ENCODE assay signal across 8 cellular contexts in genomic region chr10:94546058-94546595, GRCh38. TPM values are rescaled to one million over a fixed set of nuclear protein-coding genes. Genes with fewer than 3 reads are reported as not detected.
A peak's percentile ranks its signal among the peaks of the same experiment; 100 is the strongest.
DNase-seq lines count a peak whose midpoint lies in the region; ATAC-seq and TF ChIP-seq lines count a peak whose summit lies in the region.

No MANE protein-coding gene starts in this region.

- no peaks in the 10 kb centered on the region for H3K9me3 Mint-ChIP-seq in activated CD4-positive, alpha-beta T cell treated with anti-CD3 and anti-CD28 coated beads, Interleukin-2, amount 10 ng/mL, durations not matched to agents 24 days and 14 days
- peaks cover 0 to 3% (median 0%) of the 10 kb centered on the region in 5 experiments for H3K9me3 Mint-ChIP-seq in brain
- no peaks in the 10 kb centered on the region for H3K9me3 Mint-ChIP-seq in stimulated activated naive CD8-positive, alpha-beta T cell treated with anti-CD3 and anti-CD28 coated beads, Interleukin-15, Interleukin-2, amounts not matched to agents 100 ng/mL and 50 ng/mL, for 24 hours

- TF ChIP-seq CTCF in brain (conservative IDR thresholded peaks at IDR 0.05): no peak

- no peak for DNase-seq in activated CD4-positive, alpha-beta T cell treated with anti-CD3 and anti-CD28 coated beads, Interleukin-2, amount 10 ng/mL, durations not matched to agents 24 days and 14 days
- no peak for DNase-seq in activated CD4-positive, alpha-beta T cell treated with anti-CD3 and anti-CD28 coated beads, Interleukin-2, amount 50 U/mL, for 4 hours
- DNase-seq in NCI-H748 treated with DMSO at 0.1 percent for 48 hours (lab: John Stamatoyannopoulos, UW) (peak; percentile 27), iris pigment epithelial cell (ENCODE audit: low read depth) (peak; percentile 24)

- H3K36me3 Mint-ChIP-seq in activated CD4-positive, alpha-beta T cell treated with anti-CD3 and anti-CD28 coated beads, Interleukin-2, amount 10 ng/mL, durations not matched to agents 24 days and 14 days (ENCODE audit: low read depth): peaks cover 24% of the 10 kb centered on the region
- H3K36me3 Mint-ChIP-seq in brain: no peaks in the 10 kb centered on the region
- H3K36me3 Mint-ChIP-seq in stimulated activated naive CD8-positive, alpha-beta T cell treated with anti-CD3 and anti-CD28 coated beads, Interleukin-15, Interleukin-2, amounts not matched to agents 100 ng/mL and 50 ng/mL, for 24 hours (ENCODE audit: low read depth): peaks cover 29% of the 10 kb centered on the region

- peaks cover 24% of the 10 kb centered on the region for H3K4me1 Mint-ChIP-seq in activated CD4-positive, alpha-beta T cell treated with anti-CD3 and anti-CD28 coated beads, Interleukin-2, amount 10 ng/mL, durations not matched to agents 24 days and 14 days
- peaks cover 27% of the 10 kb centered on the region for H3K4me1 Mint-ChIP-seq in brain
- H3K4me1 Mint-ChIP-seq in stimulated activated naive CD8-positive, alpha-beta T cell treated with anti-CD3 and anti-CD28 coated beads, Interleukin-15, Interleukin-2, amounts not matched to agents 100 ng/mL and 50 ng/mL, for 24 hours (ENCODE audit: low read depth): peaks cover 24% of the 10 kb centered on the region

- peaks cover 15% of the 10 kb centered on the region for H3K27me3 Mint-ChIP-seq in activated CD4-positive, alpha-beta T cell treated with anti-CD3 and anti-CD28 coated beads, Interleukin-2, amount 10 ng/mL, durations not matched to agents 24 days and 14 days
- H3K27me3 Mint-ChIP-seq in brain: peaks cover 16% of the 10 kb centered on the region
- H3K27me3 Mint-ChIP-seq in stimulated activated naive CD8-positive, alpha-beta T cell treated with anti-CD3 and anti-CD28 coated beads, Interleukin-15, Interleukin-2, amounts not matched to agents 100 ng/mL and 50 ng/mL, for 24 hours: peaks cover 12% of the 10 kb centered on the region

- H3K4me3 Mint-ChIP-seq in activated CD4-positive, alpha-beta T cell treated with anti-CD3 and anti-CD28 coated beads, Interleukin-2, amount 10 ng/mL, durations not matched to agents 24 days and 14 days: peak overlapping the region; percentile 98
- H3K4me3 Mint-ChIP-seq in brain: peak overlapping the region; percentile 92 to 99 (median 98)
- peak overlapping the region; percentile 99 for H3K4me3 Mint-ChIP-seq in stimulated activated naive CD8-positive, alpha-beta T cell treated with anti-CD3 and anti-CD28 coated beads, Interleukin-15, Interleukin-2, amounts not matched to agents 100 ng/mL and 50 ng/mL, for 24 hours

- ATAC-seq in HG02642 (IDR thresholded peaks at IDR 0.05; ENCODE audit: poor library complexity, unreplicated experiment) (peak; percentile 7), HG03025 (IDR thresholded peaks at IDR 0.05; ENCODE audit: low FRiP score, unreplicated experiment) (no peak)

- intact Hi-C loops in activated CD4-positive, alpha-beta T cell treated with anti-CD3 and anti-CD28 coated beads, Interleukin-2, amount 10 ng/mL, durations not matched to agents 24 days and 14 days (cut with micrococcal nuclease): loop anchor here (1.0 to 10.0 kb wide), 5 partner anchors 46 to 841 kb away; partner anchors contain the start of genes FRA10AC1 and SLC35G1

- H3K27ac Mint-ChIP-seq in activated CD4-positive, alpha-beta T cell treated with anti-CD3 and anti-CD28 coated beads, Interleukin-2, amount 10 ng/mL, durations not matched to agents 24 days and 14 days: peak overlapping the region; percentile 97
- H3K27ac Mint-ChIP-seq in brain: peak overlapping the region; percentile 82 to 95 (median 92)
- H3K27ac Mint-ChIP-seq in stimulated activated naive CD8-positive, alpha-beta T cell treated with anti-CD3 and anti-CD28 coated beads, Interleukin-15, Interleukin-2, amounts not matched to agents 100 ng/mL and 50 ng/mL, for 24 hours: peak overlapping the region; percentile 97

RNA-seq across cellular contexts. Expression of gene HELLS, which starts 0.5 kb away (rescaled TPM):
- total RNA-seq in activated CD4-positive, alpha-beta T cell treated with anti-CD3 and anti-CD28 coated beads, Interleukin-2, amount 10 ng/mL, durations not matched to agents 24 days and 14 days: 247 and 274 TPM in 2 replicates
- polyA plus RNA-seq in brain (ENCODE audit: insufficient read depth, low read depth, low replicate concordance): 3.4 TPM

Comparison
In these comparisons a context has a peak if more than half of its experiments do, and no peak if none do; other contexts are left out.
1. DNase-seq: peak in NCI-H748 treated with DMSO at 0.1 percent for 48 hours (single experiment) and iris pigment epithelial cell (single experiment); none in activated CD4-positive, alpha-beta T cell treated with anti-CD3 and anti-CD28 coated beads, Interleukin-2, amount 10 ng/mL, durations not matched to agents 24 days and 14 days (single experiment) and activated CD4-positive, alpha-beta T cell treated with anti-CD3 and anti-CD28 coated beads, Interleukin-2, amount 50 U/mL, for 4 hours (0 of 2).
2. Peak in every context shown above with its lines, with median percentiles within 50 percentile points of each other: H3K27ac Mint-ChIP-seq and H3K4me3 Mint-ChIP-seq.